8 cellular contexts compared by ENCODE assay signal in the genomic region with DNA sequence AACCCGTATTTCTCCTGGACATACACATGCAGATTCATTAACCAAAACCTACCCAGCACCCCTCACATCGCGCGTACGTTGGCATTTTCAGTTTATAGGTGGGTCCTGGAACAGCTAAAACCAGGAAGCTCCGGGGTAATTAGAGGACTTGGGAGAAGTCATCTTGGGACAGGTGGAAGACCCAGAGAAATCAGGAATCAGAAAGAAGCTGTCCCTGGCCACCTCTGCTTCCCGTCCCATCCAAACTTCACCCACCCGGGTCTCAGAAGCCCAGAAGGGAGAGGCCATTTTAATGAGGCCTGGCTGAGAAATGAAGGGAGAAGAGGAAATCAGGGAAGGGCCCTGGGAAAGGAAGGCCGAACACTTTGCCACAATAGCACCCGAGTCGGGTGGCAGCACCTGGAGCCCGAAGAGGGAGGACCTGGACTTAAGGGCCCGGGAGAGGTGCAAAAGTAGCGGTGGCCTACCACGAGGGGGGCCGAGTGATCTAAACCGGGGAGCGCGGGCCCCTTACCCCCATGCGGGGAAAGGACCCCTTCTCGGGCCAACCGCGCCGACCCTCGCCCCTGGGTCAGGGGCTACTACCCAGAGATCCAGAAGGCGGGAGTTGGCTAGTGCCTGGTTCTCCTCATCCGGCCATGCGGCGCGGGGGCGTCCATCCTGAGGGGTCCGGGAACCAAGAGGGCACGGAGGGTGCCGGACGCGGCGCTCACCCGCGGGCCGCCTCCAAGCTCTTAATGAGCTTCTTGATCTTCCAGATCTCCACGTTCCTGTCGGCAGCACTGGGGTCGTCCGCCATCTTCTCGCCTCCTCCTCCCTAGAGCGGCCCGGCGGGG. TPM values are rescaled to one million over a fixed set of nuclear protein-coding genes. Genes with fewer than 3 reads are reported as not detected.
A peak's percentile ranks its signal among the peaks of the same experiment; 100 is the strongest.
DNase-seq lines count a peak whose midpoint lies in the region; ATAC-seq lines count a peak whose summit lies in the region.

No MANE protein-coding gene starts in this region.

- peak overlapping the region; percentile 97 to 100 (median 100) for H3K27ac Mint-ChIP-seq in naive thymus-derived CD4-positive, alpha-beta T cell

- peak overlapping the region; percentile 94 to 100 (median 99) for H3K4me3 Mint-ChIP-seq in naive thymus-derived CD4-positive, alpha-beta T cell

- H3K4me3 ChIP-seq in SJCRH30 = peak overlapping the region; percentile 76
- peak overlapping the region; percentile 98 for H3K4me3 ChIP-seq in effector memory CD4-positive, alpha-beta T cell (ENCODE audit: insufficient read depth, low read depth, low read length, poor library complexity, severe bottlenecking)
- peak overlapping the region; percentile 87 for H3K4me3 ChIP-seq in naive thymus-derived CD4-positive, alpha-beta T cell (ENCODE audit: low read length)

- H3K4me1 Mint-ChIP-seq in naive thymus-derived CD4-positive, alpha-beta T cell = peaks cover 49 to 83% (median 69%) of the 10 kb centered on the region in 7 donors

- ATAC-seq in naive thymus-derived CD4-positive, alpha-beta T cell = no peak
- ATAC-seq in GM19395 (IDR thresholded peaks at IDR 0.05; ENCODE audit: unreplicated experiment) = no peak
- no peak for ATAC-seq in HG02763 (IDR thresholded peaks at IDR 0.05; ENCODE audit: unreplicated experiment)

- peaks cover 0 to 1% (median 0%) of the 10 kb centered on the region in 11 donors for H3K9me3 Mint-ChIP-seq in naive thymus-derived CD4-positive, alpha-beta T cell

- POLR2A ChIA-PET in naive thymus-derived CD4-positive, alpha-beta T cell (lab: Charles Lee) = interaction anchor here (1.0 to 4.0 kb wide), 12 partner anchors 9 to 940 kb away, joined by 3 to 62 read pairs (median 10); a partner anchor contains a TSS

- CTCF ChIA-PET in naive thymus-derived CD4-positive, alpha-beta T cell (lab: Charles Lee) = interaction anchor here (0.6 to 2.9 kb wide), 6 partner anchors 34 to 722 kb away, joined by 4 to 12 read pairs (median 5); a partner anchor contains a TSS

- no peaks in the 10 kb centered on the region for H3K27me3 Mint-ChIP-seq in naive thymus-derived CD4-positive, alpha-beta T cell

- no peaks in the 10 kb centered on the region for H3K9me3 ChIP-seq in SJCRH30 (replicated peaks)
- H3K9me3 ChIP-seq in effector memory CD4-positive, alpha-beta T cell (ENCODE audit: control insufficient read depth, low read length) = no peaks in the 10 kb centered on the region
- no peaks in the 10 kb centered on the region for H3K9me3 ChIP-seq in naive thymus-derived CD4-positive, alpha-beta T cell (ENCODE audit: control insufficient read depth in 2 of 3, low read length in 3 of 3)

- peak; percentile 5 for DNase-seq in activated T-cell treated with anti-CD3 and anti-CD28 coated beads for 4 hours
- no peak for DNase-seq in activated T-cell treated with anti-CD3 and anti-CD28 coated beads, Interleukin-2, amount 50 U/mL, for 1 hour
- peak in 1 of 2 experiments; percentile 29 for DNase-seq in SJCRH30
- DNase-seq in effector memory CD4-positive, alpha-beta T cell = peak in 1 of 3 donors; percentile 11
- peak in 1 of 9 donors; percentile 21 for DNase-seq in naive thymus-derived CD4-positive, alpha-beta T cell
- no peak for DNase-seq in inferior parietal cortex (ENCODE audit: extremely low spot score)

- peak overlapping the region; percentile 81 for H3K27ac ChIP-seq in SJCRH30
- H3K27ac ChIP-seq in effector memory CD4-positive, alpha-beta T cell (ENCODE audit: insufficient read depth, low read length, poor library complexity, severe bottlenecking) = peak overlapping the region; percentile 98
- peak overlapping the region; percentile 94 for H3K27ac ChIP-seq in naive thymus-derived CD4-positive, alpha-beta T cell (ENCODE audit: low read depth, low read length)

- H3K4me1 ChIP-seq in SJCRH30 = 0 out of 2 replicates have a peak, but pooled peaks cover 6% of the 10 kb centered on the region
- peaks cover 26% of the 10 kb centered on the region for H3K4me1 ChIP-seq in effector memory CD4-positive, alpha-beta T cell (ENCODE audit: control insufficient read depth, insufficient read depth, low read length, poor library complexity, severe bottlenecking)
- H3K4me1 ChIP-seq in naive thymus-derived CD4-positive, alpha-beta T cell (ENCODE audit: control insufficient read depth in 2 of 2, insufficient read depth in 2 of 2, low read length in 2 of 2) = peaks cover 34 to 41% of the 10 kb centered on the region in 2 donors

- H3K36me3 ChIP-seq in SJCRH30 = peaks cover 36% of the 10 kb centered on the region
- no peaks in the 10 kb centered on the region for H3K36me3 ChIP-seq in effector memory CD4-positive, alpha-beta T cell (ENCODE audit: control insufficient read depth, insufficient read depth, low read length)
- H3K36me3 ChIP-seq in naive thymus-derived CD4-positive, alpha-beta T cell (ENCODE audit: control insufficient read depth in 2 of 3, insufficient read depth in 3 of 3, low read length in 3 of 3) = peaks cover 0 to 15% (median 0%) of the 10 kb centered on the region in 3 experiments

- H3K36me3 Mint-ChIP-seq in naive thymus-derived CD4-positive, alpha-beta T cell = peaks cover 0 to 8% (median 0%) of the 10 kb centered on the region in 5 donors

- intact Hi-C loops in naive thymus-derived CD4-positive, alpha-beta T cell (cut with micrococcal nuclease) = loop anchor here (2.0 to 10.0 kb wide), 6 partner anchors 510 to 1862 kb away; a partner anchor contains a TSS

- H3K27me3 ChIP-seq in SJCRH30 = no peaks in the 10 kb centered on the region
- H3K27me3 ChIP-seq in effector memory CD4-positive, alpha-beta T cell (replicated peaks; ENCODE audit: control insufficient read depth, insufficient read depth, low read length, poor library complexity, severe bottlenecking) = no peaks in the 10 kb centered on the region
- no peaks in the 10 kb centered on the region for H3K27me3 ChIP-seq in naive thymus-derived CD4-positive, alpha-beta T cell (ENCODE audit: control insufficient read depth in 2 of 2, insufficient read depth in 2 of 2, low read length in 2 of 2)

RNA-seq across cellular contexts. Expression of a gene that starts 0.7 kb away (rescaled TPM):
- total RNA-seq in SJCRH30 (2014; rRNA removed; shearing (Covaris generic)) = 128 and 140 TPM in 2 replicates
- total RNA-seq in naive thymus-derived CD4-positive, alpha-beta T cell = 100 to 1,000 TPM in 2 of 5 experiments, 10 to 100 TPM in 3; 40.6 to 137 (median 84.1) TPM
- polyA plus RNA-seq in naive thymus-derived CD4-positive, alpha-beta T cell = 10 to 100 TPM; 19.0 to 21.8 TPM

RNA-seq across cellular contexts. Expression of a gene that starts 32.9 kb away (rescaled TPM):
- total RNA-seq in SJCRH30 (2014; rRNA removed; shearing (Covaris generic)) = 368 and 385 TPM in 2 replicates
- total RNA-seq in naive thymus-derived CD4-positive, alpha-beta T cell = 100 to 1,000 TPM; 152 to 274 (median 185) TPM
- polyA plus RNA-seq in naive thymus-derived CD4-positive, alpha-beta T cell = 100 to 1,000 TPM; 143 to 171 TPM
